In the genomic region with DNA sequence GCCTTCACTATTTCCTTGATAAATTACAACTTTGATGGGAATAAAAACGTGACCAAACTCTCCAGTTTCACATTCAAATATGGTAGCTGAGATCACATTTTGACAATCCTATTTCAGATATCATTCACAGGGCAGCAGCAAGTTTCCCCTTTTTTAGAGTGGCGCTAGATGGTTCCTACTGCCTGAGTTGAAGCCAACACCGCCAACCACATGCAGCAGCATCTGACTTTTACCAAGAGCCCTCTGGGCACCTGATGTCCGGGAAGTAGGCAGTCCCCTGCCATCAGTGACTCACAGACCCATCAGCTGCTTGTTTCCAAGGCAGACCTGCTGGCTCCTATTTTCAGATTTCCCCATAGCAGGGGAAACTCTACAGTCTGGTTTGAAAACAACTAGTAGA, we compare ENCODE assay signal across 9 cellular contexts. TPM values are rescaled to one million over a fixed set of nuclear protein-coding genes. Genes with fewer than 3 reads are reported as not detected.
A peak's percentile ranks its signal among the peaks of the same experiment; 100 is the strongest.
DNase-seq lines count a peak whose midpoint lies in the region; ATAC-seq and TF ChIP-seq lines count a peak whose summit lies in the region.
"Had no signal": no experiment of that assay in that cellular context is flagged by ENCODE, and none has a peak within 500 bp of the region (broad histone marks: within the 10 kb centered on the region; RNA-seq: fewer than 3 reads in every experiment).

No MANE protein-coding gene starts in this region.

- H3K27ac ChIP-seq in esophagus squamous epithelium = no peak overlapping the region

- intact Hi-C loops in activated CD4-positive, alpha-beta T cell treated with anti-CD3 and anti-CD28 coated beads for 36 hours (cut with DNase I, micrococcal nuclease) = loop anchor here (2.0 to 10.0 kb wide), 4 partner anchors 15 to 1213 kb away; partner anchors contain the start of genes ATIC (in 2 of the 2) and BARD1 (in 1 of the 2)
- intact Hi-C loops in activated CD4-positive, alpha-beta memory T cell treated with anti-CD3 and anti-CD28 coated beads for 36 hours (cut with micrococcal nuclease) = loop anchor here (1.0 to 10.0 kb wide), 7 partner anchors 15 to 1213 kb away; partner anchors contain the start of genes ATIC, BARD1 and FN1
- intact Hi-C loops in esophagus squamous epithelium (cut with DNase I) = no loop called here

- no peaks in the 10 kb centered on the region for H3K27me3 Mint-ChIP-seq in activated CD4-positive, alpha-beta T cell treated with anti-CD3 and anti-CD28 coated beads for 36 hours
- H3K27me3 Mint-ChIP-seq in activated CD4-positive, alpha-beta memory T cell treated with anti-CD3 and anti-CD28 coated beads for 36 hours = no peaks in the 10 kb centered on the region

- H3K27me3 ChIP-seq in esophagus squamous epithelium = no peaks in the 10 kb centered on the region

- H3K9me3 ChIP-seq in esophagus squamous epithelium = no peaks in the 10 kb centered on the region

- H3K36me3 ChIP-seq in esophagus squamous epithelium = no peaks in the 10 kb centered on the region

- TF ChIP-seq POLR2A in esophagus squamous epithelium (IDR thresholded peaks at IDR 0.05) = peak in 1 of 4 donors; percentile 9

- no peak for TF ChIP-seq CTCF in esophagus squamous epithelium (IDR thresholded peaks at IDR 0.05)

- ATAC-seq in activated CD4-positive, alpha-beta T cell treated with anti-CD3 and anti-CD28 coated beads for 36 hours = peak; percentile 36
- peak; percentile 39 for ATAC-seq in HG03439 (IDR thresholded peaks at IDR 0.05; ENCODE audit: unreplicated experiment)
- ATAC-seq: Panc1 had no signal

- H3K27ac Mint-ChIP-seq in activated CD4-positive, alpha-beta T cell treated with anti-CD3 and anti-CD28 coated beads for 36 hours = peak overlapping the region; percentile 34
- peak overlapping the region; percentile 50 for H3K27ac Mint-ChIP-seq in activated CD4-positive, alpha-beta memory T cell treated with anti-CD3 and anti-CD28 coated beads for 36 hours

- DNase-seq in activated CD4-positive, alpha-beta T cell treated with anti-CD3 and anti-CD28 coated beads for 36 hours = peak; percentile 75
- DNase-seq in activated CD4-positive, alpha-beta T cell treated with anti-CD3 and anti-CD28 coated beads, Interleukin-2, amount 50 U/mL, for 1 hour = no peak
- peak; percentile 79 for DNase-seq in activated CD4-positive, alpha-beta memory T cell treated with anti-CD3 and anti-CD28 coated beads for 36 hours
- DNase-seq in stimulated activated CD8-positive, alpha-beta memory T cell treated with anti-CD3 and anti-CD28 coated beads, Interleukin-15, amount 100 ng/mL, for 48 hours (ENCODE audit: low read depth in 2 of 2) = peak; percentile 21 to 47
- DNase-seq in esophagus squamous epithelium (lab: John Stamatoyannopoulos, UW) = no peak
- DNase-seq in NCI-H2227 treated with DMSO at 0.1 percent for 48 hours (lab: John Stamatoyannopoulos, UW) = no peak
- DNase-seq in D341Med (ENCODE audit: low spot score) = no peak

- WGBS in esophagus squamous epithelium, 2 donors = 40 to 59% methylated on average over 3 to 4 of the region's 4 CpGs

- peaks cover 0 to 20% (median 6%) of the 10 kb centered on the region in 3 donors for H3K4me1 ChIP-seq in esophagus squamous epithelium

- peaks cover 51% of the 10 kb centered on the region for H3K4me1 Mint-ChIP-seq in activated CD4-positive, alpha-beta T cell treated with anti-CD3 and anti-CD28 coated beads for 36 hours
- peaks cover 51% of the 10 kb centered on the region for H3K4me1 Mint-ChIP-seq in activated CD4-positive, alpha-beta memory T cell treated with anti-CD3 and anti-CD28 coated beads for 36 hours (ENCODE audit: low read depth)

- CTCF ChIA-PET in activated CD4-positive, alpha-beta T cell treated with anti-CD3 and anti-CD28 coated beads for 36 hours (lab: Charles Lee) = interaction anchor here (0.6 to 4.8 kb wide), 8 partner anchors 12 to 874 kb away, joined by 3 to 52 read pairs (median 4); no protein-coding TSS in a partner anchor
- CTCF ChIA-PET in activated CD4-positive, alpha-beta memory T cell treated with anti-CD3 and anti-CD28 coated beads for 36 hours (lab: Charles Lee) = interaction anchor here (0.6 to 11.4 kb wide), 5 partner anchors 15 to 192 kb away, joined by 3 to 188 read pairs (median 6); no protein-coding TSS in a partner anchor

- H3K4me3 Mint-ChIP-seq in activated CD4-positive, alpha-beta T cell treated with anti-CD3 and anti-CD28 coated beads for 36 hours = no peak overlapping the region
- no peak overlapping the region for H3K4me3 Mint-ChIP-seq in activated CD4-positive, alpha-beta memory T cell treated with anti-CD3 and anti-CD28 coated beads for 36 hours

- peaks cover 5% of the 10 kb centered on the region for H3K36me3 Mint-ChIP-seq in activated CD4-positive, alpha-beta T cell treated with anti-CD3 and anti-CD28 coated beads for 36 hours (ENCODE audit: low read depth)
- no peaks in the 10 kb centered on the region for H3K36me3 Mint-ChIP-seq in activated CD4-positive, alpha-beta memory T cell treated with anti-CD3 and anti-CD28 coated beads for 36 hours

- H3K9me3 Mint-ChIP-seq in activated CD4-positive, alpha-beta T cell treated with anti-CD3 and anti-CD28 coated beads for 36 hours (ENCODE audit: low read depth) = peaks cover 3% of the 10 kb centered on the region
- no peaks in the 10 kb centered on the region for H3K9me3 Mint-ChIP-seq in activated CD4-positive, alpha-beta memory T cell treated with anti-CD3 and anti-CD28 coated beads for 36 hours

- POLR2A ChIA-PET in activated CD4-positive, alpha-beta T cell treated with anti-CD3 and anti-CD28 coated beads for 36 hours (lab: Charles Lee) = interaction anchor here (0.6 to 0.7 kb wide), 2 partner anchors 51 to 130 kb away, joined by 3 to 4 read pairs; no protein-coding TSS in a partner anchor
- POLR2A ChIA-PET in activated CD4-positive, alpha-beta memory T cell treated with anti-CD3 and anti-CD28 coated beads for 36 hours (lab: Charles Lee) = interaction anchor here (0.6 kb wide), 1 partner anchor 608 kb away, joined by 3 read pairs; no protein-coding TSS in a partner anchor

- H3K4me3 ChIP-seq in esophagus squamous epithelium = no peak overlapping the region

RNA-seq across cellular contexts. Expression of gene MREG, which starts 4.0 kb away (rescaled TPM):
- 1 to 10 TPM; 9.1 to 9.8 TPM for total RNA-seq in activated CD4-positive, alpha-beta T cell treated with anti-CD3 and anti-CD28 coated beads for 36 hours
- 10 to 100 TPM; 10.2 to 10.4 TPM for total RNA-seq in activated CD4-positive, alpha-beta memory T cell treated with anti-CD3 and anti-CD28 coated beads for 36 hours
- 10 to 100 TPM; 37.0 to 71.2 (median 40.5) TPM for total RNA-seq in esophagus squamous epithelium

Comparison
In these comparisons a context has a peak if more than half of its experiments do, and no peak if none do; other contexts are left out.
1. DNase-seq: peak in activated CD4-positive, alpha-beta T cell treated with anti-CD3 and anti-CD28 coated beads for 36 hours (single experiment), activated CD4-positive, alpha-beta memory T cell treated with anti-CD3 and anti-CD28 coated beads for 36 hours (single experiment) and stimulated activated CD8-positive, alpha-beta memory T cell treated with anti-CD3 and anti-CD28 coated beads, Interleukin-15, amount 100 ng/mL, for 48 hours (2 of 2); none in activated CD4-positive, alpha-beta T cell treated with anti-CD3 and anti-CD28 coated beads, Interleukin-2, amount 50 U/mL, for 1 hour (single experiment), esophagus squamous epithelium (single experiment), NCI-H2227 treated with DMSO at 0.1 percent for 48 hours (single experiment) and D341Med (single experiment).